Comparison of ENCODE assay signal across 10 cellular contexts in genomic region chr12:121610239-121611149, GRCh38. TPM values are rescaled to one million over a fixed set of nuclear protein-coding genes. Genes with fewer than 3 reads are reported as not detected.
DNase-seq lines count a peak whose midpoint lies in the region; ATAC-seq and TF ChIP-seq lines count a peak whose summit lies in the region.
"Had no signal": no experiment of that assay in that cellular context is flagged by ENCODE, and none has a peak within 500 bp of the region (broad histone marks: within the 10 kb centered on the region; RNA-seq: fewer than 3 reads in every experiment).

No MANE protein-coding gene starts in this region.

- H3K9me3 Mint-ChIP-seq in effector memory CD8-positive, alpha-beta T cell: no peaks in the 10 kb centered on the region
- H3K9me3 Mint-ChIP-seq in naive thymus-derived CD4-positive, alpha-beta T cell: no peaks in the 10 kb centered on the region

- H3K36me3 ChIP-seq in mammary epithelial cell (ENCODE audit: insufficient read depth, low read length) (no peaks in the 10 kb centered on the region), breast epithelium (no peaks in the 10 kb centered on the region), aorta (ENCODE audit: control insufficient read depth in 1 of 2, insufficient read depth in 2 of 2, low read length in 1 of 2) (no peaks in the 10 kb centered on the region)
- no peaks in the 10 kb centered on the region for H3K36me3 ChIP-seq in naive thymus-derived CD4-positive, alpha-beta T cell (ENCODE audit: control insufficient read depth in 2 of 3, insufficient read depth in 3 of 3, low read length in 3 of 3)
- H3K36me3 ChIP-seq: upper lobe of left lung had no signal

- H3K4me3 Mint-ChIP-seq in effector memory CD8-positive, alpha-beta T cell: no peak overlapping the region
- H3K4me3 Mint-ChIP-seq in naive thymus-derived CD4-positive, alpha-beta T cell: no peak overlapping the region

- H3K9ac ChIP-seq in mammary epithelial cell (ENCODE audit: insufficient read depth, low read length): no peak overlapping the region

- no peak for ATAC-seq in effector memory CD8-positive, alpha-beta T cell (replicated peaks)
- no peak for ATAC-seq in naive thymus-derived CD4-positive, alpha-beta T cell
- ATAC-seq in aorta (ENCODE audit: low FRiP score): peak; percentile 66

- peaks cover 9% of the 10 kb centered on the region for H3K36me3 Mint-ChIP-seq in effector memory CD8-positive, alpha-beta T cell (ENCODE audit: insufficient read depth)
- no peaks in the 10 kb centered on the region for H3K36me3 Mint-ChIP-seq in naive thymus-derived CD4-positive, alpha-beta T cell

- H3K4me3 ChIP-seq in mammary epithelial cell (replicated peaks in 1 of 3; ENCODE audit: insufficient read depth in 1 of 3, low read depth in 2 of 3, low read length in 3 of 3): no peak overlapping the region
- H3K4me3 ChIP-seq in breast epithelium: peak overlapping the region in 1 of 3 donors; percentile 19
- H3K4me3 ChIP-seq in naive thymus-derived CD4-positive, alpha-beta T cell (ENCODE audit: low read length): no peak overlapping the region
- no peak overlapping the region for H3K4me3 ChIP-seq in aorta (ENCODE audit: low read length in 2 of 2)
- H3K4me3 ChIP-seq: upper lobe of left lung had no signal

- TF ChIP-seq POLR2A in breast epithelium (IDR thresholded peaks at IDR 0.05): no peak

- BruUV-seq in mammary epithelial cell (replicated peaks; lab: Mats Ljungman, UMichigan): no TSS peak

- in situ Hi-C loops in mammary epithelial cell (cut with MboI; ENCODE audit: low sequenced_read_pairs in 2 of 2): loop anchor here in 1 of 2 donors (10.0 kb wide), 1 partner anchor 56 kb away; no protein-coding TSS in a partner anchor

- H3K27ac ChIP-seq in mammary epithelial cell (ENCODE audit: insufficient read depth, low read depth, low read length) (no peak overlapping the region), breast epithelium (peak overlapping the region in 1 of 2 donors; percentile 68), aorta (ENCODE audit: low read depth in 1 of 2, low read length in 2 of 2) (peak overlapping the region; percentile 30 to 39)
- H3K27ac ChIP-seq in naive thymus-derived CD4-positive, alpha-beta T cell (ENCODE audit: low read depth, low read length): no peak overlapping the region

- POLR2A ChIA-PET in naive thymus-derived CD4-positive, alpha-beta T cell (lab: Charles Lee): interaction anchor here (0.6 to 2.2 kb wide), 4 partner anchors 10 to 66 kb away, joined by 3 to 6 read pairs (median 5); partner anchors contain the start of gene KDM2B

- H4K20me1 ChIP-seq in mammary epithelial cell (ENCODE audit: insufficient read depth, low read length): no peaks in the 10 kb centered on the region

- intact Hi-C loops in mammary epithelial cell (cut with micrococcal nuclease): no loop called here
- intact Hi-C loops in breast epithelium (cut with DNase I; ENCODE audit: low total_unique reads): no loop called here
- intact Hi-C loops in naive thymus-derived CD4-positive, alpha-beta T cell (cut with micrococcal nuclease): no loop called here
- intact Hi-C loops in aorta (cut with DNase I): no loop called here

- CTCF ChIA-PET in mammary epithelial cell (lab: Charles Lee; ENCODE audit: low non-redundant PET): interaction anchor here (0.6 kb wide), 1 partner anchor 58 kb away, joined by 20 read pairs; no protein-coding TSS in a partner anchor
- CTCF ChIA-PET in naive thymus-derived CD4-positive, alpha-beta T cell (lab: Charles Lee): interaction anchor here (0.6 kb wide), 1 partner anchor 49 kb away, joined by 3 read pairs; no protein-coding TSS in a partner anchor

- no peak for DNase-seq in mammary epithelial cell
- no peak for DNase-seq in breast epithelium (ENCODE audit: low spot score in 2 of 2)
- DNase-seq in effector memory CD8-positive, alpha-beta T cell: no peak
- DNase-seq in naive thymus-derived CD4-positive, alpha-beta T cell: no peak
- no peak for DNase-seq in aorta
- no peak for DNase-seq in OCI-M1 (lab: John Stamatoyannopoulos, UW)
- no peak for DNase-seq in T1000 (lab: John Stamatoyannopoulos, UW)
- no peak for DNase-seq in GM19238 (ENCODE audit: insufficient read length, low spot score)
- DNase-seq: NCI-H226 had no signal

- dilution Hi-C loops in mammary epithelial cell (cut with HindIII; ENCODE audit: low sequenced_read_pairs): no loop called here

- peak overlapping the region; percentile 2 to 56 for H3K27ac Mint-ChIP-seq in effector memory CD8-positive, alpha-beta T cell
- H3K27ac Mint-ChIP-seq in naive thymus-derived CD4-positive, alpha-beta T cell: peak overlapping the region in 6 of 9 donors; percentile 5 to 62 (median 48)

- H3K4me1 Mint-ChIP-seq in effector memory CD8-positive, alpha-beta T cell (ENCODE audit: low read depth in 2 of 2): peaks cover 13 to 14% of the 10 kb centered on the region in 2 donors
- H3K4me1 Mint-ChIP-seq in naive thymus-derived CD4-positive, alpha-beta T cell: peaks cover 7 to 15% (median 10%) of the 10 kb centered on the region in 7 donors

- H3K4me1 ChIP-seq in mammary epithelial cell (ENCODE audit: insufficient read depth, low read length): no peaks in the 10 kb centered on the region
- H3K4me1 ChIP-seq in breast epithelium: no peaks in the 10 kb centered on the region
- H3K4me1 ChIP-seq in naive thymus-derived CD4-positive, alpha-beta T cell (ENCODE audit: control insufficient read depth in 2 of 2, insufficient read depth in 2 of 2, low read length in 2 of 2): no peaks in the 10 kb centered on the region
- H3K4me1 ChIP-seq in aorta (ENCODE audit: control insufficient read depth in 1 of 2, insufficient read depth in 2 of 2, low read length in 2 of 2): no peaks in the 10 kb centered on the region
- H3K4me1 ChIP-seq: upper lobe of left lung had no signal

- TF ChIP-seq CTCF in mammary epithelial cell (conservative IDR thresholded peaks at IDR 0.05 in 1 of 2, IDR thresholded peaks at IDR 0.05 in 1 of 2; ENCODE audit: extremely low read depth in 1 of 2, insufficient read depth in 1 of 2, low read depth in 1 of 2, low read length in 2 of 2): no peak
- no peak for TF ChIP-seq CTCF in breast epithelium (IDR thresholded peaks at IDR 0.05)

- 32% methylated on average over 11 of the region's 11 CpGs for WGBS in mammary epithelial cell (ENCODE audit: low coverage, missing lambda C conversion rate)
- 12% methylated on average over 11 of the region's 11 CpGs for WGBS in aorta, 2 donors

- H3K4me2 ChIP-seq in mammary epithelial cell (ENCODE audit: insufficient read depth, low read depth, low read length): no peak overlapping the region

- H2AFZ ChIP-seq in mammary epithelial cell (ENCODE audit: low read depth, low read length): peak overlapping the region; percentile 52

- H3K79me2 ChIP-seq in mammary epithelial cell (ENCODE audit: insufficient read depth, low read length): no peaks in the 10 kb centered on the region

- no peaks in the 10 kb centered on the region for H3K27me3 ChIP-seq in mammary epithelial cell (ENCODE audit: insufficient read depth, low read length)
- no peaks in the 10 kb centered on the region for H3K27me3 ChIP-seq in breast epithelium
- H3K27me3 ChIP-seq in naive thymus-derived CD4-positive, alpha-beta T cell (ENCODE audit: control insufficient read depth in 2 of 2, insufficient read depth in 2 of 2, low read length in 2 of 2): no peaks in the 10 kb centered on the region
- H3K27me3 ChIP-seq in aorta (ENCODE audit: control insufficient read depth in 1 of 2, insufficient read depth in 2 of 2, low read length in 1 of 2): no peaks in the 10 kb centered on the region
- H3K27me3 ChIP-seq: upper lobe of left lung had no signal

- H3K9me3 ChIP-seq in mammary epithelial cell (replicated peaks; ENCODE audit: insufficient read depth, low read length) (no peaks in the 10 kb centered on the region), breast epithelium (no peaks in the 10 kb centered on the region), aorta (ENCODE audit: control insufficient read depth, low read length) (no peaks in the 10 kb centered on the region)
- H3K9me3 ChIP-seq in naive thymus-derived CD4-positive, alpha-beta T cell (ENCODE audit: control insufficient read depth in 2 of 3, low read length in 3 of 3): no peaks in the 10 kb centered on the region
- H3K9me3 ChIP-seq: upper lobe of left lung had no signal

- H3K27me3 Mint-ChIP-seq in effector memory CD8-positive, alpha-beta T cell: no peaks in the 10 kb centered on the region
- H3K27me3 Mint-ChIP-seq in naive thymus-derived CD4-positive, alpha-beta T cell: no peaks in the 10 kb centered on the region

RNA-seq across cellular contexts. Expression of gene ORAI1, which starts 15.8 kb away (rescaled TPM):
- total RNA-seq in mammary epithelial cell (10 to 100 TPM in 1 of 2 donors, 1 to 10 TPM in 1; 3.3 to 23.1 TPM), breast epithelium (10 to 100 TPM in 1 of 3 donors, 1 to 10 TPM in 2; 6.0 to 12.5 (median 6.7) TPM), aorta (10 to 100 TPM; 11.0 to 12.5 TPM)
- polyA plus RNA-seq in mammary epithelial cell (21.8 TPM), aorta (1 to 10 TPM; 3.6 to 7.1 TPM)
- 10.4 TPM for polyA minus RNA-seq in mammary epithelial cell
- 10 to 100 TPM; 34.4 to 73.5 (median 50.6) TPM for total RNA-seq in naive thymus-derived CD4-positive, alpha-beta T cell
- polyA plus RNA-seq in naive thymus-derived CD4-positive, alpha-beta T cell: 100 to 1,000 TPM; 180 to 256 TPM

RNA-seq across cellular contexts. Expression of gene KDM2B, which starts 29.7 kb away (rescaled TPM):
- total RNA-seq in mammary epithelial cell (10 to 100 TPM; 18.3 to 21.7 TPM), breast epithelium (10 to 100 TPM; 12.3 to 26.8 (median 16.7) TPM), aorta (10 to 100 TPM; 12.8 to 28.0 TPM)
- polyA plus RNA-seq in mammary epithelial cell (14.3 TPM), aorta (10 to 100 TPM in 1 of 2 donors, 1 to 10 TPM in 1; 8.0 to 15.7 TPM)
- polyA minus RNA-seq in mammary epithelial cell: 20.8 TPM
- total RNA-seq in naive thymus-derived CD4-positive, alpha-beta T cell: 10 to 100 TPM; 66.4 to 91.7 (median 80.7) TPM
- polyA plus RNA-seq in naive thymus-derived CD4-positive, alpha-beta T cell: 10 to 100 TPM; 12.6 to 22.5 TPM

RNA-seq across cellular contexts. Expression of gene MORN3, which starts 59.0 kb away (rescaled TPM):
- total RNA-seq in mammary epithelial cell (not detected), breast epithelium (1 to 10 TPM in 1 of 3 donors, under 1 TPM in 1, not detected in 1; 0.29 to 2.0 TPM), aorta (under 1 TPM in 1 of 2 donors, not detected in 1; 0.57 TPM)
- polyA plus RNA-seq in mammary epithelial cell (0.01 TPM), aorta (1 to 10 TPM; 1.3 to 1.4 TPM)
- not detected for polyA minus RNA-seq in mammary epithelial cell
- total RNA-seq in naive thymus-derived CD4-positive, alpha-beta T cell: 10 to 100 TPM in 2 of 5 experiments, 1 to 10 TPM in 3; 2.3 to 19.2 (median 9.6) TPM
- 1 to 10 TPM; 2.3 to 8.7 TPM for polyA plus RNA-seq in naive thymus-derived CD4-positive, alpha-beta T cell

Comparison
In these comparisons a context has a peak if more than half of its experiments do, and no peak if none do; other contexts are left out.
1. H3K27ac ChIP-seq: peak in aorta (2 of 2); none in mammary epithelial cell (single experiment) and naive thymus-derived CD4-positive, alpha-beta T cell (single experiment).